ENCODE assay signal across 1 cellular context in genomic region chr6:47810885-47811284, GRCh38.
TF ChIP-seq lines count a peak whose summit lies in the region.

No MANE protein-coding gene starts in this region.

TF ChIP-seq in K562, 482 proteins besides CTCF, POLR2A, EP300 and RAD21 (continued from another document):
- TF ChIP-seq GTF2B (IDR thresholded peaks at IDR 0.05; ENCODE audit: extremely low read depth, insufficient read length) = no peak
- TF ChIP-seq HNRNPUL1 (IDR thresholded peaks at IDR 0.05; ENCODE audit: low read length) = no peak
- TF ChIP-seq COPS2 (conservative IDR thresholded peaks at IDR 0.05) = no peak
- TF ChIP-seq XRCC5 (IDR thresholded peaks at IDR 0.05; ENCODE audit: low read depth, low read length) = no peak
- no peak for TF ChIP-seq E2F5 (CRISPR knock-in tag; IDR thresholded peaks at IDR 0.05)
- TF ChIP-seq E2F3 (CRISPR knock-in tag; IDR thresholded peaks at IDR 0.05) = no peak
- TF ChIP-seq CEBPG (CRISPR knock-in tag; IDR thresholded peaks at IDR 0.05) = no peak
- no peak for TF ChIP-seq CEBPG (tag; conservative IDR thresholded peaks at IDR 0.05 in 1 of 2, IDR thresholded peaks at IDR 0.05 in 1 of 2)
- no peak for TF ChIP-seq GABPB1 (CRISPR knock-in tag; IDR thresholded peaks at IDR 0.05)
- TF ChIP-seq MYC (IDR thresholded peaks at IDR 0.05; ENCODE audit: low read depth, low read length) = no peak
- no peak for TF ChIP-seq MYC (CRISPR knock-in tag; IDR thresholded peaks at IDR 0.05; ENCODE audit: borderline replicate concordance, low read depth)
- TF ChIP-seq ARID1B (IDR thresholded peaks at IDR 0.05) = no peak
